ENCODE assay signal across 18 cellular contexts in the genomic region with DNA sequence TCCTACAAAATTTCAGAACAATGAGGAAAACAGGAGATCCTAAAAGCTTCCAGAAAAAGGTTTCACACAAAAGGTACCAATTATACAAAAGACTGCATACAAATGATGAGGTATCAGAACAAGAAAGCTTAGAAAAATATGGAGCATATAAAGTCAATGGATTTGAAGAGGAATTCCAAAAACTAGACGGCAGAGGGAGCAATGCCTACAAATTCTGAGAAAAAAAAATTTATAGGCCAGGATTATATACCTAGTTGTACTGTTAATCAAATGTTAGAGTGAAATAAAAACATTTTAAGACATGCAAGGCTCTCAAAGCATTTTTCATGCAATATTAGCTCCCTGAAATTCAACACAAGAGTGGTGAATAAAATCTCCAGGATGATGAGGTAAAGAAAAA.
"Had no signal": no experiment of that assay in that cellular context is flagged by ENCODE, and none has a peak within 500 bp of the region (broad histone marks: within the 10 kb centered on the region; RNA-seq: fewer than 3 reads in every experiment).

No MANE protein-coding gene starts in this region.

- H3K4me1 Mint-ChIP-seq: naive B cell had no signal

- H3K27ac ChIP-seq: brain microvascular endothelial cell, foreskin keratinocyte, lower lobe of right lung, parathyroid adenoma, stomach, thoracic aorta had no signal

- H3K27me3 ChIP-seq: brain microvascular endothelial cell, foreskin keratinocyte, stomach had no signal

- H3K27me3 Mint-ChIP-seq: activated naive CD4-positive, alpha-beta T cell treated with anti-CD3 and anti-CD28 coated beads, Interleukin-2, amount 50 U/mL, for 24 hours; activated T-cell treated with anti-CD3 and anti-CD28 coated beads, Interleukin-2, amount 50 U/mL, for 24 hours; naive B cell had no signal

- H3K9ac ChIP-seq: parathyroid adenoma had no signal

- H2AFZ ChIP-seq: parathyroid adenoma had no signal

- DNase-seq: activated CD4-positive, alpha-beta T cell treated with anti-CD3 and anti-CD28 coated beads, Interleukin-2, amount 50 U/mL, for 4 hours; activated effector memory CD4-positive, alpha-beta T cell treated with Interleukin-2 at 50 U/mL for 16 hours; activated T-cell treated with anti-CD3 and anti-CD28 coated beads, Interleukin-2, amount 50 U/mL, for 24 hours; amygdala; brain microvascular endothelial cell; dermis blood vessel endothelial cell; foreskin keratinocyte; immature natural killer cell; left cardiac atrium; lower lobe of right lung; midbrain; naive B cell; stimulated activated CD4-positive, alpha-beta T cell treated with anti-CD3 and anti-CD28 coated beads, Interleukin-4, amount 100 ng/mL, for 4 hours; stomach had no signal

- H3K4me1 ChIP-seq: foreskin keratinocyte, lower lobe of right lung, parathyroid adenoma, stomach had no signal

- H3K36me3 ChIP-seq: brain microvascular endothelial cell, lower lobe of right lung, stomach, thoracic aorta had no signal

- H3K27ac Mint-ChIP-seq: activated naive CD4-positive, alpha-beta T cell treated with anti-CD3 and anti-CD28 coated beads, Interleukin-2, amount 50 U/mL, for 24 hours; activated T-cell treated with anti-CD3 and anti-CD28 coated beads, Interleukin-2, amount 50 U/mL, for 24 hours; immature natural killer cell had no signal

- H3K4me3 Mint-ChIP-seq: activated naive CD4-positive, alpha-beta T cell treated with anti-CD3 and anti-CD28 coated beads, Interleukin-2, amount 50 U/mL, for 24 hours; activated T-cell treated with anti-CD3 and anti-CD28 coated beads, Interleukin-2, amount 50 U/mL, for 24 hours; immature natural killer cell; naive B cell had no signal

- ATAC-seq: activated CD4-positive, CD25-positive, alpha-beta regulatory T cell treated with anti-CD3 and anti-CD28 coated beads, Interleukin-2, amount 50 U/mL, for 24 hours; foreskin keratinocyte; left cardiac atrium; lower lobe of right lung had no signal

- H3K4me3 ChIP-seq: lower lobe of right lung, stomach, thoracic aorta had no signal
